ENCODE assay signal across 1 cellular context in the genomic region with DNA sequence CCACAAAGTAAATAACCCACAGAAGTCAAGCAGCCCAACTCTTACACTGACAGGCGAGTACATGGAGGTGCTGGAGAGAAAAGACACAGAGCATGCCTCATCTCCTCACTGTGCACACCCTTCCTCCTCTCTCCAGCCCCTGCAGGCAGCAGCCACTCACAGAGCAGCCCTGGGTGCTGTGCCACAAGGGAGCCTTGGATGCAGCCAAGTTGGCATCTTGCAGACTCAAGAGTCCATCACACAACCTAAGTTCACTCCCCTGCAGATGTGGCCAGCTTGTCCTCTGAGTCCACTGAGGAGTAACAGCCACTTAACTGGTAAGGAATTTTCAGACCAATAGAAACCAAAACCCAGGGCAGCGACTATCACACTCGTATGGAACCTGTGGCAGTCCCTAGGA.
TF ChIP-seq lines count a peak whose summit lies in the region.

No MANE protein-coding gene starts in this region.

TF ChIP-seq in GM23338, 12 proteins besides CTCF, POLR2A, EP300 and RAD21 (continued from another document):
- TF ChIP-seq ZNF462 (CRISPR knock-in tag; IDR thresholded peaks at IDR 0.05) (no peak), JUNB (IDR thresholded peaks at IDR 0.05; ENCODE audit: unreplicated experiment) (no peak), EZH2phosphoT487 (IDR thresholded peaks at IDR 0.05; ENCODE audit: unreplicated experiment) (no peak), ZNF114 (CRISPR knock-in tag; IDR thresholded peaks at IDR 0.05) (no peak), CREB1 (CRISPR knock-in tag; IDR thresholded peaks at IDR 0.05; ENCODE audit: low read depth) (no peak), POLR2AphosphoS5 (IDR thresholded peaks at IDR 0.05; ENCODE audit: low read depth) (no peak), STAT1 (IDR thresholded peaks at IDR 0.05; ENCODE audit: unreplicated experiment) (no peak), EZH2 (IDR thresholded peaks at IDR 0.05; ENCODE audit: low read depth, unreplicated experiment) (no peak), NANOG (IDR thresholded peaks at IDR 0.05; ENCODE audit: borderline replicate concordance) (no peak), ZNF331 (CRISPR knock-in tag; IDR thresholded peaks at IDR 0.05; ENCODE audit: low read depth) (no peak), REST (IDR thresholded peaks at IDR 0.05; ENCODE audit: unreplicated experiment) (no peak)
TF ChIP-seq in GM23338: peak in this region for 0.
